11 cellular contexts compared by ENCODE assay signal in genomic region chr14:95313707-95314106, GRCh38. TPM values are rescaled to one million over a fixed set of nuclear protein-coding genes. Genes with fewer than 3 reads are reported as not detected.
A peak's percentile ranks its signal among the peaks of the same experiment; 100 is the strongest.
DNase-seq lines count a peak whose midpoint lies in the region; ATAC-seq and TF ChIP-seq lines count a peak whose summit lies in the region.
"Had no signal": no experiment of that assay in that cellular context is flagged by ENCODE, and none has a peak within 500 bp of the region (broad histone marks: within the 10 kb centered on the region; RNA-seq: fewer than 3 reads in every experiment).

No MANE protein-coding gene starts in this region.

- no peaks in the 10 kb centered on the region for H3K9me3 Mint-ChIP-seq in dendritic cell treated with granulocyte-macrophage colony-stimulating factor and Interleukin-4, amounts not matched to agents 40 ng/mL and 50 ng/mL, for 4 days
- no peaks in the 10 kb centered on the region for H3K9me3 Mint-ChIP-seq in mesothelial cell of epicardium

- H3K36me3 Mint-ChIP-seq in dendritic cell treated with granulocyte-macrophage colony-stimulating factor and Interleukin-4, amounts not matched to agents 40 ng/mL and 50 ng/mL, for 4 days (ENCODE audit: low read depth): no peaks in the 10 kb centered on the region
- peaks cover 22% of the 10 kb centered on the region for H3K36me3 Mint-ChIP-seq in mesothelial cell of epicardium
- H3K36me3 Mint-ChIP-seq in T-helper 17 cell (ENCODE audit: low read depth): peaks cover 2% of the 10 kb centered on the region

- H3K27me3 Mint-ChIP-seq in dendritic cell treated with granulocyte-macrophage colony-stimulating factor and Interleukin-4, amounts not matched to agents 40 ng/mL and 50 ng/mL, for 4 days: peaks cover 1% of the 10 kb centered on the region
- H3K27me3 Mint-ChIP-seq in mesothelial cell of epicardium (ENCODE audit: low read depth) (no peaks in the 10 kb centered on the region), T-helper 17 cell (peaks cover 60% of the 10 kb centered on the region)

- no peak for TF ChIP-seq CTCF in mesothelial cell of epicardium (IDR thresholded peaks at IDR 0.05; ENCODE audit: unreplicated experiment)

- peak overlapping the region; percentile 87 for H3K27ac Mint-ChIP-seq in dendritic cell treated with granulocyte-macrophage colony-stimulating factor and Interleukin-4, amounts not matched to agents 40 ng/mL and 50 ng/mL, for 4 days
- H3K27ac Mint-ChIP-seq in mesothelial cell of epicardium (peak overlapping the region; percentile 23), T-helper 17 cell (no peak overlapping the region)

- peak; percentile 32 for DNase-seq in AG08395 (ENCODE audit: low spot score)
- DNase-seq in NCI-H226: peak; percentile 90
- no peak for DNase-seq in mesothelial cell of epicardium (ENCODE audit: low spot score in 2 of 2, unreplicated experiment in 2 of 2)
- DNase-seq in T-helper 17 cell: no peak
- DNase-seq: activated T-cell treated with anti-CD3 and anti-CD28 coated beads for 4 hours; NCI-H2081; stimulated activated CD8-positive, alpha-beta memory T cell treated with anti-CD3 and anti-CD28 coated beads, Interleukin-4, amount 100 ng/mL, for 48 hours had no signal

- no peaks in the 10 kb centered on the region for H3K9me3 ChIP-seq in T-helper 17 cell (ENCODE audit: control insufficient read depth, low read length, poor library complexity, severe bottlenecking)

- ATAC-seq in HG02763 (IDR thresholded peaks at IDR 0.05; ENCODE audit: unreplicated experiment): no peak
- no peak for ATAC-seq in T-helper 17 cell
- no peak for ATAC-seq in HG03097 (IDR thresholded peaks at IDR 0.05; ENCODE audit: low FRiP score, unreplicated experiment)
- no peak for ATAC-seq in GM21447 (IDR thresholded peaks at IDR 0.05; ENCODE audit: unreplicated experiment)

- H3K4me1 Mint-ChIP-seq in dendritic cell treated with granulocyte-macrophage colony-stimulating factor and Interleukin-4, amounts not matched to agents 40 ng/mL and 50 ng/mL, for 4 days (ENCODE audit: low read depth): peaks cover 94% of the 10 kb centered on the region
- H3K4me1 Mint-ChIP-seq in mesothelial cell of epicardium (peaks cover 62% of the 10 kb centered on the region), T-helper 17 cell (peaks cover 17% of the 10 kb centered on the region)

- intact Hi-C loops in dendritic cell treated with granulocyte-macrophage colony-stimulating factor and Interleukin-4, amounts not matched to agents 40 ng/mL and 50 ng/mL, for 4 days (cut with micrococcal nuclease): loop anchor here (10.0 kb wide), 2 partner anchors 159 to 211 kb away; partner anchors contain the start of gene DICER1

- no peak overlapping the region for H3K4me3 Mint-ChIP-seq in dendritic cell treated with granulocyte-macrophage colony-stimulating factor and Interleukin-4, amounts not matched to agents 40 ng/mL and 50 ng/mL, for 4 days
- H3K4me3 Mint-ChIP-seq in mesothelial cell of epicardium (no peak overlapping the region), T-helper 17 cell (no peak overlapping the region)

RNA-seq across cellular contexts. Expression of gene CLMN, which starts 6.0 kb away (rescaled TPM):
- total RNA-seq in mesothelial cell of epicardium (114 to 120 TPM (median 117 TPM) in 3 replicates), T-helper 17 cell (1 to 10 TPM in 1 of 2 donors, under 1 TPM in 1; 0.26 to 1.3 TPM)

Comparison
In these comparisons a context has a peak if more than half of its experiments do, and no peak if none do; other contexts are left out.
1. DNase-seq: peak in AG08395 (single experiment) and NCI-H226 (single experiment); none in mesothelial cell of epicardium (0 of 2) and T-helper 17 cell (0 of 3).
2. RNA of gene CLMN, which starts 6.0 kb away (total RNA-seq): 114 to 120 TPM in mesothelial cell of epicardium; 0.26 to 1.3 TPM in T-helper 17 cell; every median in the first group is over 10 times any median in the second.